1 cellular context compared by ENCODE assay signal in the genomic region with DNA sequence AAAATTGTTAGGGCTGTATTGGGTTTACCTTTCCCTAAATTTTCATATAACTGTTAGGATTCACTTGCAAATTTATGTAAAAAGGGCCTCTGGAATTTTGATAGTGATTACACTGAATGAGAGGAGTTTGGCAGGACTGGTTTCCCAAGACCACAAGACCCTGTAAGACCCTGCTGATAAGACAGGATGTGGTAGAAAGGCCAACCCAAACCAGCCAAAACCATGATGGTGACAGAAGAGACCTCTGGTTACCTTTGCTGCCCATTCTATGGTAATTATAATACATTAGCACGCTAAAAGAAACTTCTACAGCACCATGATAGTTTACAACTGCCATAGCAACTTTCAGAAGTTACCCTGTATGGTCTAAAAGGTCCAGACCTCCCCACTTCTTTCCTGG.
TF ChIP-seq lines count a peak whose summit lies in the region.

No MANE protein-coding gene starts in this region.

TF ChIP-seq in K562, 482 proteins besides CTCF, POLR2A, EP300 and RAD21:
- TF ChIP-seq, protein P1, sequence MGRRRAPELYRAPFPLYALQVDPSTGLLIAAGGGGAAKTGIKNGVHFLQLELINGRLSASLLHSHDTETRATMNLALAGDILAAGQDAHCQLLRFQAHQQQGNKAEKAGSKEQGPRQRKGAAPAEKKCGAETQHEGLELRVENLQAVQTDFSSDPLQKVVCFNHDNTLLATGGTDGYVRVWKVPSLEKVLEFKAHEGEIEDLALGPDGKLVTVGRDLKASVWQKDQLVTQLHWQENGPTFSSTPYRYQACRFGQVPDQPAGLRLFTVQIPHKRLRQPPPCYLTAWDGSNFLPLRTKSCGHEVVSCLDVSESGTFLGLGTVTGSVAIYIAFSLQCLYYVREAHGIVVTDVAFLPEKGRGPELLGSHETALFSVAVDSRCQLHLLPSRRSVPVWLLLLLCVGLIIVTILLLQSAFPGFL (CRISPR knock-in tag; IDR thresholded peaks at IDR 0.05): no peak
- TF ChIP-seq U2AF2 (optimal IDR thresholded peaks at IDR 0.05; ENCODE audit: low read depth, low read length): no peak
- TF ChIP-seq, protein P2, sequence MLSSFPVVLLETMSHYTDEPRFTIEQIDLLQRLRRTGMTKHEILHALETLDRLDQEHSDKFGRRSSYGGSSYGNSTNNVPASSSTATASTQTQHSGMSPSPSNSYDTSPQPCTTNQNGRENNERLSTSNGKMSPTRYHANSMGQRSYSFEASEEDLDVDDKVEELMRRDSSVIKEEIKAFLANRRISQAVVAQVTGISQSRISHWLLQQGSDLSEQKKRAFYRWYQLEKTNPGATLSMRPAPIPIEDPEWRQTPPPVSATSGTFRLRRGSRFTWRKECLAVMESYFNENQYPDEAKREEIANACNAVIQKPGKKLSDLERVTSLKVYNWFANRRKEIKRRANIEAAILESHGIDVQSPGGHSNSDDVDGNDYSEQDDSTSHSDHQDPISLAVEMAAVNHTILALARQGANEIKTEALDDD (IDR thresholded peaks at IDR 0.05): peak; percentile 51; the same call in 1 of the 2 replicates
- TF ChIP-seq PCBP1 (IDR thresholded peaks at IDR 0.05; ENCODE audit: low read depth, low read length, poor library complexity, severe bottlenecking): no peak
- TF ChIP-seq EZH2 (IDR thresholded peaks at IDR 0.05; ENCODE audit: borderline replicate concordance, low read depth, low read length): no peak
